In the genomic region with DNA sequence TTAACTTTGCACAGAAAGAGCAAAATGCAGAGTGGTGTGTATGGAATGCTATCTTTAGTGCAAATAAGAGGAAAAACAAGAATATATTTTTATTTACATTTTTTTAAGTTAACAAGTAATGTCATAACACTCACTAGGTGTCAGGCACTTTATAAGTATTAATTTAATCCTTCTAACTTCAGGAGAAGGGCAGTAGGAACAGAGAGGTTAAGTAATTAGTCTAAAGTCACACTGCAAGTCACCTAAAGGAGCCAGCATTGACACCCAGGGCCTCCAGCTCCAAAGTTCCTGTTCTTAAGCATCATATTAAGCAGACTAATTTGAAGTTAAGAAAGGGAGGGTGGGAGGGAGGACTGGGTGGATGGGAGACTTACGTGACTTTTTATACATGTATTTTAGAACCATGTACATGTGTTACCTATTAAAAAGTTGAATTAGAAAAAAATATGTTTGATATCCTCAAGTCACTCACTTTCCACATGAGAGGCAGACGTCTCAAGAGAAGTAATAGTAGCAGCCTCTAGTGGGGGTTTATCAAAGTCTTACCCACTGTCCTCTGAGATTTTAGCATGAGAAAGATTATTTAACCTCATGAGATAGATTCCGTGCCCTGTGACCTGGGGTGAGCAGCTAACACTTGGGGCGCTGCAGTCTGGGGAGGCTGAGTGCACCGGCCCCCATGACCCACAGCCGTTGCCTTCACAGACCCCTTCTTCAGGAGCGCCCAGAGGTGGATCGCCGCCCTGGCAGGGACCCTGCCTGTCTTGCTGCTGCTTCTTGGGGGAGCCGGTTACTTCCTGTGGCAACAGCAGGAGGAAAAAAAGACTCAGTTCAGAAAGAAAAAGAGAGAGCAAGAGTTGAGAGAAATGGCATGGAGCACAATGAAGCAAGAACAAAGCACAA, we compare ENCODE assay signal across 1 cellular context.
TF ChIP-seq lines count a peak whose summit lies in the region.

No MANE protein-coding gene starts in this region.

TF ChIP-seq in HEK293T, 16 proteins besides CTCF, POLR2A, EP300 and RAD21 (continued from another document):
- TF ChIP-seq CTBP1 (IDR thresholded peaks at IDR 0.05; ENCODE audit: borderline replicate concordance) (no peak), ZNF384 (IDR thresholded peaks at IDR 0.05) (no peak), SP1 (IDR thresholded peaks at IDR 0.05) (no peak), LEF1 (IDR thresholded peaks at IDR 0.05; ENCODE audit: borderline replicate concordance) (no peak), FOXK2 (IDR thresholded peaks at IDR 0.05) (no peak), FOXA1 (IDR thresholded peaks at IDR 0.05) (no peak), SUZ12 (IDR thresholded peaks at IDR 0.05) (no peak), FOXM1 (IDR thresholded peaks at IDR 0.05; ENCODE audit: borderline replicate concordance) (no peak), BHLHE40 (IDR thresholded peaks at IDR 0.05; ENCODE audit: borderline replicate concordance) (no peak), ARNT (IDR thresholded peaks at IDR 0.05) (no peak)
TF ChIP-seq in HEK293T: peak in this region for 0.
